ENCODE assay signal across 3 cellular contexts in genomic region chr13:88263808-88264207, GRCh38.
TF ChIP-seq lines count a peak whose summit lies in the region.

No MANE protein-coding gene starts in this region.

TF ChIP-seq in A549, 52 proteins besides CTCF, POLR2A, EP300 and RAD21:
- no peak for TF ChIP-seq NPAS2 (CRISPR knock-in tag; IDR thresholded peaks at IDR 0.05; ENCODE audit: borderline replicate concordance)
- peak; percentile 32 for TF ChIP-seq MAFK (IDR thresholded peaks at IDR 0.05; ENCODE audit: partially characterized antibody)

TF ChIP-seq in IMR-90, 13 proteins besides CTCF, POLR2A, EP300 and RAD21 (continued from another document):
- no peak for TF ChIP-seq FOS (IDR thresholded peaks at IDR 0.05; ENCODE audit: low read depth, low read length)

TF ChIP-seq in K562, 482 proteins besides CTCF, POLR2A, EP300 and RAD21:
- TF ChIP-seq NCOA6 (IDR thresholded peaks at IDR 0.05) (no peak), MCM2 (IDR thresholded peaks at IDR 0.05; ENCODE audit: low read depth) (no peak), MEF2D (tag; conservative IDR thresholded peaks at IDR 0.05; ENCODE audit: low read depth) (no peak), SAFB (IDR thresholded peaks at IDR 0.05; ENCODE audit: borderline replicate concordance, low read depth, low read length) (no peak), ZNF316 (IDR thresholded peaks at IDR 0.05) (peak; percentile 49; the same call in 1 of the 2 replicates), C11orf30 (IDR thresholded peaks at IDR 0.05; ENCODE audit: low read depth) (0 out of 2 replicates have a peak, but pooled peaks have one; percentile 11)
